ENCODE assay signal across 23 cellular contexts in genomic region chr16:28084209-28084608, GRCh38. TPM values are rescaled to one million over a fixed set of nuclear protein-coding genes. Genes with fewer than 3 reads are reported as not detected.
DNase-seq lines count a peak whose midpoint lies in the region; ATAC-seq, FAIRE-seq and TF ChIP-seq lines count a peak whose summit lies in the region.
"Had no signal": no experiment of that assay in that cellular context is flagged by ENCODE, and none has a peak within 500 bp of the region (broad histone marks: within the 10 kb centered on the region; RNA-seq: fewer than 3 reads in every experiment).

No MANE protein-coding gene starts in this region.

- FAIRE-seq in HepG2 (lab: Jason Lieb, UNC) (no peak), frontal cortex (lab: Jason Lieb, UNC) (no peak)
- FAIRE-seq: A549, D721Med, G401.6, GM12891, GM19239 had no signal

- ATAC-seq in HepG2, result no peak
- no peak for ATAC-seq in right lobe of liver
- no peak for ATAC-seq in activated T-helper 17 cell treated with anti-CD3 and anti-CD28 coated beads, Interleukin-2, amount 50 U/mL, for 72 hours (replicated peaks)
- ATAC-seq in upper lobe of right lung, result no peak
- ATAC-seq: A549; CD8-positive, alpha-beta T cell had no signal

- H3K4me2 ChIP-seq in HepG2 (ENCODE audit: low read depth, low read length), result no peak overlapping the region
- H3K4me2 ChIP-seq: A549; BLaER1 treated with 17β-estradiol and CSF1 and Interleukin-3, amounts not matched to agents 10 nM and 100 nM had no signal

- H2AFZ ChIP-seq in HepG2 (ENCODE audit: low read length), result no peak overlapping the region

- BruUV-seq in HepG2 (replicated peaks; lab: Mats Ljungman, UMichigan), result no TSS peak

- H3K9ac ChIP-seq in HepG2 (ENCODE audit: insufficient read depth, low read depth, low read length), result no peak overlapping the region
- H3K9ac ChIP-seq: BLaER1 treated with 17β-estradiol and CSF1 and Interleukin-3, amounts not matched to agents 10 nM and 100 nM had no signal

- in situ Hi-C loops in HepG2 (cut with HindIII; ENCODE audit: extremely low pct_ligation_motif_present, low pct_unique_long_range_greater_than_20kb), result no loop called here

- H3K9me3 ChIP-seq in HepG2 (ENCODE audit: low read length) (no peaks in the 10 kb centered on the region), right lobe of liver (no peaks in the 10 kb centered on the region), upper lobe of right lung (no peaks in the 10 kb centered on the region)
- H3K9me3 ChIP-seq: A549; BLaER1 treated with 17β-estradiol and CSF1 and Interleukin-3, amounts not matched to agents 10 nM and 100 nM; Caco-2 had no signal

- H3K36me3 ChIP-seq in HepG2 (replicated peaks in 1 of 2; ENCODE audit: control insufficient read depth in 1 of 2, insufficient read depth in 2 of 2, low read length in 2 of 2) (no peaks in the 10 kb centered on the region), right lobe of liver (no peaks in the 10 kb centered on the region), upper lobe of right lung (no peaks in the 10 kb centered on the region)
- H3K36me3 ChIP-seq: BLaER1 treated with 17β-estradiol and CSF1 and Interleukin-3, amounts not matched to agents 10 nM and 100 nM had no signal

- no peak for TF ChIP-seq CTCF in HepG2 (CRISPR knock-in tag; IDR thresholded peaks at IDR 0.05)
- no peak for TF ChIP-seq CTCF in right lobe of liver (IDR thresholded peaks at IDR 0.05)
- TF ChIP-seq CTCF in upper lobe of right lung (IDR thresholded peaks at IDR 0.05), result no peak

- H3K4me1 ChIP-seq in HepG2 (ENCODE audit: insufficient read depth, low read length) (peaks cover 16% of the 10 kb centered on the region), right lobe of liver (peaks cover 0 to 7% (median 0%) of the 10 kb centered on the region in 4 donors), upper lobe of right lung (no peaks in the 10 kb centered on the region)
- H3K4me1 ChIP-seq: A549; BLaER1 treated with 17β-estradiol and CSF1 and Interleukin-3, amounts not matched to agents 10 nM and 100 nM; Caco-2 had no signal

- no peak for DNase-seq in HepG2 (ENCODE audit: low spot score)
- no peak for DNase-seq in right lobe of liver
- DNase-seq in frontal cortex (ENCODE audit: low spot score in 2 of 2), result no peak
- no peak for DNase-seq in upper lobe of right lung
- DNase-seq: AML-193; Caco-2; Calu3; CD4-positive, alpha-beta T cell; CD8-positive, alpha-beta T cell; DMS79 treated with DMSO at 0.1 percent for 48 hours; GF-D8 had no signal

- intact Hi-C loops in HepG2 (cut with micrococcal nuclease; ENCODE audit: unreplicated experiment) (no loop called here), right lobe of liver (cut with DNase I) (no loop called here), upper lobe of right lung (cut with DNase I) (no loop called here)

- peaks cover 5% of the 10 kb centered on the region for H3K4me1 Mint-ChIP-seq in activated T-helper 17 cell treated with anti-CD3 and anti-CD28 coated beads, Interleukin-2, amount 50 U/mL, for 72 hours
- H3K4me1 Mint-ChIP-seq: B cell had no signal

- no peaks in the 10 kb centered on the region for H4K20me1 ChIP-seq in HepG2 (ENCODE audit: insufficient read depth, low read length)

- 31% methylated on average over 6 of the region's 6 CpGs for WGBS in HepG2 (ENCODE audit: low lambda C conversion rate)
- 85% methylated on average over 4 of the region's 6 CpGs for WGBS in right lobe of liver (ENCODE audit: insufficient coverage, low coverage, low lambda C conversion rate, missing lambda C conversion rate)

- H3K4me3 Mint-ChIP-seq in activated T-helper 17 cell treated with anti-CD3 and anti-CD28 coated beads, Interleukin-2, amount 50 U/mL, for 72 hours, result no peak overlapping the region
- H3K4me3 Mint-ChIP-seq: B cell; CD4-positive, alpha-beta T cell; CD8-positive, alpha-beta T cell had no signal

- TF ChIP-seq RAD21 in HepG2 (CRISPR knock-in tag; IDR thresholded peaks at IDR 0.05), result no peak

- TF ChIP-seq POLR2A in HepG2 (IDR thresholded peaks at IDR 0.05; ENCODE audit: insufficient read depth in 1 of 2, low read depth in 2 of 2, low read length in 2 of 2), result no peak
- TF ChIP-seq POLR2A in right lobe of liver (IDR thresholded peaks at IDR 0.05), result no peak

- H3K27me3 ChIP-seq in HepG2 (ENCODE audit: control insufficient read depth in 1 of 2, insufficient read depth in 2 of 2, low read length in 2 of 2), result 0 out of 5 replicates have a peak, but pooled peaks cover 0 to 8% of the 10 kb centered on the region in 2 experiments
- no peaks in the 10 kb centered on the region for H3K27me3 ChIP-seq in right lobe of liver
- H3K27me3 ChIP-seq in upper lobe of right lung, result no peaks in the 10 kb centered on the region
- H3K27me3 ChIP-seq: BLaER1 treated with 17β-estradiol and CSF1 and Interleukin-3, amounts not matched to agents 10 nM and 100 nM had no signal

- no peaks in the 10 kb centered on the region for H3K36me3 Mint-ChIP-seq in activated T-helper 17 cell treated with anti-CD3 and anti-CD28 coated beads, Interleukin-2, amount 50 U/mL, for 72 hours (ENCODE audit: low read depth)
- H3K36me3 Mint-ChIP-seq: CD8-positive, alpha-beta T cell had no signal

- H3K27ac Mint-ChIP-seq in activated T-helper 17 cell treated with anti-CD3 and anti-CD28 coated beads, Interleukin-2, amount 50 U/mL, for 72 hours, result peak overlapping the region; percentile 50
- H3K27ac Mint-ChIP-seq: B cell; CD4-positive, alpha-beta T cell; CD8-positive, alpha-beta T cell had no signal

- CTCF ChIA-PET in HepG2 (lab: Yijun Ruan, JAX; ENCODE audit: low intra/inter-chr PET ratio, low total read pairs), result no interaction called here

- H3K4me3 ChIP-seq in HepG2 (replicated peaks in 1 of 3; ENCODE audit: insufficient read depth in 1 of 3, low read depth in 2 of 3, low read length in 3 of 3) (no peak overlapping the region), right lobe of liver (no peak overlapping the region), upper lobe of right lung (no peak overlapping the region)
- H3K4me3 ChIP-seq: A549; BLaER1 treated with 17β-estradiol and CSF1 and Interleukin-3, amounts not matched to agents 10 nM and 100 nM had no signal

- TF ChIP-seq EP300 in HepG2 (IDR thresholded peaks at IDR 0.05; ENCODE audit: low read depth in 2 of 2, low read length in 2 of 2) (no peak), HepG2 (CRISPR knock-in tag; IDR thresholded peaks at IDR 0.05; ENCODE audit: borderline replicate concordance) (no peak)

- no peaks in the 10 kb centered on the region for H3K79me2 ChIP-seq in HepG2 (ENCODE audit: insufficient read depth, low read length)

- H3K27ac ChIP-seq in HepG2 (ENCODE audit: extremely low read length, insufficient read depth, low read length) (no peak overlapping the region), right lobe of liver (no peak overlapping the region), upper lobe of right lung (no peak overlapping the region)
- H3K27ac ChIP-seq: 22Rv1; A549; BLaER1 treated with 17β-estradiol and CSF1 and Interleukin-3, amounts not matched to agents 10 nM and 100 nM; C4-2B had no signal

- POLR2A ChIA-PET in HepG2 (lab: Yijun Ruan, JAX), result no interaction called here

- H3K27me3 Mint-ChIP-seq in activated T-helper 17 cell treated with anti-CD3 and anti-CD28 coated beads, Interleukin-2, amount 50 U/mL, for 72 hours, result no peaks in the 10 kb centered on the region
- H3K27me3 Mint-ChIP-seq: B cell; CD4-positive, alpha-beta T cell had no signal

- H3K9me3 Mint-ChIP-seq in activated T-helper 17 cell treated with anti-CD3 and anti-CD28 coated beads, Interleukin-2, amount 50 U/mL, for 72 hours, result no peaks in the 10 kb centered on the region
- H3K9me3 Mint-ChIP-seq: CD4-positive, alpha-beta T cell; CD8-positive, alpha-beta T cell had no signal

TF ChIP-seq in HepG2, 621 proteins besides CTCF, POLR2A, EP300 and RAD21:
- TF ChIP-seq BCL6 (CRISPR knock-in tag; IDR thresholded peaks at IDR 0.05), result no peak
- TF ChIP-seq ZNF224 (CRISPR knock-in tag; IDR thresholded peaks at IDR 0.05), result no peak
- peak; percentile 63 for TF ChIP-seq ZNF121 (CRISPR knock-in tag; IDR thresholded peaks at IDR 0.05)
- no peak for TF ChIP-seq SMARCC2 (IDR thresholded peaks at IDR 0.05)

RNA-seq across cellular contexts. Expression of gene GSG1L, which starts 20.7 kb away (rescaled TPM):
- total RNA-seq in HepG2 (2016; rRNA removed; fragmentation: Illumina TruSeq; extraction: Trizol), result not detected in 2 replicates
- total RNA-seq in HepG2 (2016; cell fraction: cytosol; rRNA removed; fragmentation: Illumina TruSeq; extraction: Trizol; ENCODE audit: low read depth), result not detected in 2 replicates
- total RNA-seq in HepG2 (2016; cell fraction: insoluble cytoplasmic fraction; rRNA removed; fragmentation: Illumina TruSeq; extraction: Trizol), result not detected in 2 replicates
- not detected in 2 replicates for total RNA-seq in HepG2 (2016; cell fraction: membrane; rRNA removed; fragmentation: Illumina TruSeq; extraction: Trizol)
- total RNA-seq in HepG2 (2016; cell fraction: nucleus; rRNA removed; fragmentation: Illumina TruSeq; extraction: Trizol), result not detected in 2 replicates
- polyA plus RNA-seq in HepG2 (2011; rRNA removed), result not detected in 2 replicates
- not detected in 2 replicates for polyA plus RNA-seq in HepG2 (2011; cell fraction: cytosol; rRNA removed)
- not detected in 2 replicates for polyA plus RNA-seq in HepG2 (2011; cell fraction: nucleus; rRNA removed)
- polyA plus RNA-seq in HepG2 (2012), result not detected in 2 replicates
- polyA plus RNA-seq in HepG2 (2016; cell fraction: cytosol; fragmentation: Illumina TruSeq; extraction: Trizol; ENCODE audit: low read depth), result not detected in 2 replicates
- not detected in 2 replicates for polyA plus RNA-seq in HepG2 (2016; cell fraction: insoluble cytoplasmic fraction; fragmentation: Illumina TruSeq; extraction: Trizol; ENCODE audit: low read depth)
- not detected in 2 replicates for polyA plus RNA-seq in HepG2 (2016; cell fraction: membrane; fragmentation: Illumina TruSeq; extraction: Trizol; ENCODE audit: low read depth)
- not detected in 2 replicates for polyA plus RNA-seq in HepG2 (2016; cell fraction: nucleus; fragmentation: Illumina TruSeq; extraction: Trizol; ENCODE audit: insufficient read depth, low read depth)
- not detected in 2 replicates for polyA minus RNA-seq in HepG2 (2011; rRNA and poly(A)+ RNA removed; ENCODE audit: low replicate concordance)
- not detected in 2 replicates for polyA minus RNA-seq in HepG2 (2011; cell fraction: cytosol; rRNA and poly(A)+ RNA removed)
- not detected in 2 replicates for polyA minus RNA-seq in HepG2 (2011; cell fraction: nucleus; rRNA and poly(A)+ RNA removed)
- total RNA-seq in right lobe of liver, result under 1 TPM in 1 of 6 experiments, not detected in 5; 0.33 TPM
- total RNA-seq in activated T-helper 17 cell treated with anti-CD3 and anti-CD28 coated beads, Interleukin-2, amount 50 U/mL, for 72 hours, result under 1 TPM in 1 of 2 donors, not detected in 1; 0.29 TPM
- total RNA-seq in frontal cortex, result 5.3 TPM
- total RNA-seq in upper lobe of right lung, result 1.6 TPM
- total RNA-seq: A172; B cell; Caco-2; Calu3; CD4-positive, alpha-beta T cell; CD8-positive, alpha-beta T cell had no signal
- polyA plus RNA-seq: A549, BJ had no signal
